In the genomic region with DNA sequence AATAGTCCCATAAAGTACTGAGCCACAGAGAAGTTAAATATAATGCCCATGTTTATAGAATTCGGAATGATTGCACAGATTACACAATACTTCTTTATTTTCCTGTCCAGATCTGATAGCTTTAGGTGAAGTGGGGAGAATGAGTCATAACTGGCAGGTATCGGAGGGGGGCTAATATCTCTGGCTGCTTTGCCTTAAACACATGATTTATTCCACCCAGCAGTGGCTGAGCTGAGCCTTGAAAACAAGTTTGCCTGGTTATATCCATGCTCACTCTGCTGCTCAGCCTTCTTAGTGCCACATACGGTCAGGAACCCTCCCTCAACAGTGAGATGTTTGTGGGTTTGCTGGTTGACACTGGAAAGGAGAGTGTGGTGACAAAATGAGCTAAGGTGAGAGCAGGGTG, we compare ENCODE assay signal across 20 cellular contexts.
DNase-seq lines count a peak whose midpoint lies in the region; ATAC-seq and TF ChIP-seq lines count a peak whose summit lies in the region.
"Had no signal": no experiment of that assay in that cellular context is flagged by ENCODE, and none has a peak within 500 bp of the region (broad histone marks: within the 10 kb centered on the region; RNA-seq: fewer than 3 reads in every experiment).

No MANE protein-coding gene starts in this region.

- DNase-seq in H4 (ENCODE audit: low spot score) (peak; percentile 61), RWPE1 (ENCODE audit: low spot score) (peak; percentile 83), foreskin keratinocyte (peak; percentile 59 to 76), GM03348 (ENCODE audit: low spot score) (no peak)
- no peak for DNase-seq in stimulated activated effector memory CD8-positive, alpha-beta T cell treated with anti-CD3 and anti-CD28 coated beads, Interleukin-12 subunit alpha, Interleukin-12 subunit beta, amount 100 ng/mL, for 72 hours (ENCODE audit: low spot score in 2 of 2)
- DNase-seq in central memory CD4-positive, alpha-beta T cell: no peak
- DNase-seq in effector memory CD4-positive, alpha-beta T cell: no peak
- DNase-seq: activated CD4-positive, alpha-beta T cell treated with anti-CD3 and anti-CD28 coated beads, Interleukin-2, amount 10 ng/mL, durations not matched to agents 24 days and 14 days; activated T-cell treated with anti-CD3 and anti-CD28 coated beads for 4 hours; DMS79 treated with DMSO at 0.1 percent for 48 hours; HCEC 1CT; mesenchymal stem cell; NCI-H1436 treated with DMSO at 0.1 percent for 48 hours; NCI-H526 treated with DMSO at 0.1 percent for 48 hours; stimulated activated CD4-positive, alpha-beta T cell treated with anti-CD3 and anti-CD28 coated beads, Interleukin-2, amount 100 ng/mL, for 48 hours had no signal

- H3K27me3 ChIP-seq in foreskin keratinocyte: no peaks in the 10 kb centered on the region
- H3K27me3 ChIP-seq in effector memory CD4-positive, alpha-beta T cell (replicated peaks; ENCODE audit: control insufficient read depth, insufficient read depth, low read length, poor library complexity, severe bottlenecking): no peaks in the 10 kb centered on the region
- H3K27me3 ChIP-seq: neural progenitor cell, upper lobe of left lung had no signal

- no peak overlapping the region for H3K4me3 Mint-ChIP-seq in stimulated activated effector memory CD8-positive, alpha-beta T cell treated with anti-CD3 and anti-CD28 coated beads, Interleukin-12 subunit alpha, Interleukin-12 subunit beta, amount 100 ng/mL, for 72 hours
- H3K4me3 Mint-ChIP-seq: activated CD4-positive, alpha-beta T cell treated with anti-CD3 and anti-CD28 coated beads, Interleukin-2, amount 10 ng/mL, durations not matched to agents 24 days and 14 days; activated naive CD8-positive, alpha-beta T cell; neural progenitor cell; T-helper 2 cell treated with Interferon-gamma antibody and Interleukin-4, amounts not matched to agents 5 μg/mL and 100 μg/mL, for 36 hours had no signal

- no peaks in the 10 kb centered on the region for H3K9me3 ChIP-seq in effector memory CD4-positive, alpha-beta T cell (ENCODE audit: control insufficient read depth, low read length)
- H3K9me3 ChIP-seq: upper lobe of left lung had no signal

- peaks cover 8% of the 10 kb centered on the region for H3K4me1 Mint-ChIP-seq in stimulated activated effector memory CD8-positive, alpha-beta T cell treated with anti-CD3 and anti-CD28 coated beads, Interleukin-12 subunit alpha, Interleukin-12 subunit beta, amount 100 ng/mL, for 72 hours
- H3K4me1 Mint-ChIP-seq: activated CD4-positive, alpha-beta T cell treated with anti-CD3 and anti-CD28 coated beads, Interleukin-2, amount 10 ng/mL, durations not matched to agents 24 days and 14 days had no signal

- no peaks in the 10 kb centered on the region for H3K36me3 Mint-ChIP-seq in stimulated activated effector memory CD8-positive, alpha-beta T cell treated with anti-CD3 and anti-CD28 coated beads, Interleukin-12 subunit alpha, Interleukin-12 subunit beta, amount 100 ng/mL, for 72 hours
- H3K36me3 Mint-ChIP-seq: neural progenitor cell had no signal

- H3K27ac ChIP-seq in RWPE1 (peak overlapping the region; percentile 55; the same call in 1 of the 2 replicates), foreskin keratinocyte (peak overlapping the region; percentile 55)
- H3K27ac ChIP-seq in effector memory CD4-positive, alpha-beta T cell (ENCODE audit: insufficient read depth, low read length, poor library complexity, severe bottlenecking): no peak overlapping the region
- H3K27ac ChIP-seq: KMS-11, neural progenitor cell had no signal

- no peak for TF ChIP-seq CTCF in RWPE1 (conservative IDR thresholded peaks at IDR 0.05; ENCODE audit: low read depth)
- TF ChIP-seq CTCF in foreskin keratinocyte (conservative IDR thresholded peaks at IDR 0.05): no peak

- POLR2A ChIA-PET in RWPE1 (lab: Yijun Ruan, JAX; ENCODE audit: low non-redundant PET): no interaction called here

- no peak overlapping the region for H3K4me3 ChIP-seq in effector memory CD4-positive, alpha-beta T cell (ENCODE audit: insufficient read depth, low read depth, low read length, poor library complexity, severe bottlenecking)
- H3K4me3 ChIP-seq: neural progenitor cell, upper lobe of left lung had no signal

- CTCF ChIA-PET in RWPE1 (lab: Yijun Ruan, JAX): interaction anchor here (2.1 kb wide), 1 partner anchor 37 kb away, joined by 12 read pairs; no protein-coding TSS in a partner anchor

- H3K9me3 Mint-ChIP-seq in stimulated activated effector memory CD8-positive, alpha-beta T cell treated with anti-CD3 and anti-CD28 coated beads, Interleukin-12 subunit alpha, Interleukin-12 subunit beta, amount 100 ng/mL, for 72 hours: no peaks in the 10 kb centered on the region
- H3K9me3 Mint-ChIP-seq: activated CD4-positive, alpha-beta T cell treated with anti-CD3 and anti-CD28 coated beads, Interleukin-2, amount 10 ng/mL, durations not matched to agents 24 days and 14 days; neural progenitor cell; T-helper 2 cell treated with Interferon-gamma antibody and Interleukin-4, amounts not matched to agents 5 μg/mL and 100 μg/mL, for 36 hours had no signal

- peaks cover 21% of the 10 kb centered on the region for H3K4me1 ChIP-seq in foreskin keratinocyte
- H3K4me1 ChIP-seq in effector memory CD4-positive, alpha-beta T cell (ENCODE audit: control insufficient read depth, insufficient read depth, low read length, poor library complexity, severe bottlenecking): no peaks in the 10 kb centered on the region
- H3K4me1 ChIP-seq: neural progenitor cell, upper lobe of left lung had no signal

- no peak overlapping the region for H3K27ac Mint-ChIP-seq in stimulated activated effector memory CD8-positive, alpha-beta T cell treated with anti-CD3 and anti-CD28 coated beads, Interleukin-12 subunit alpha, Interleukin-12 subunit beta, amount 100 ng/mL, for 72 hours
- H3K27ac Mint-ChIP-seq: activated CD4-positive, alpha-beta T cell treated with anti-CD3 and anti-CD28 coated beads, Interleukin-2, amount 10 ng/mL, durations not matched to agents 24 days and 14 days; activated naive CD8-positive, alpha-beta T cell; neural progenitor cell; T-helper 2 cell treated with Interferon-gamma antibody and Interleukin-4, amounts not matched to agents 5 μg/mL and 100 μg/mL, for 36 hours had no signal

- no peaks in the 10 kb centered on the region for H3K36me3 ChIP-seq in effector memory CD4-positive, alpha-beta T cell (ENCODE audit: control insufficient read depth, insufficient read depth, low read length)
- H3K36me3 ChIP-seq: neural progenitor cell, upper lobe of left lung had no signal

- ATAC-seq in foreskin keratinocyte: peak; percentile 90
- peak; percentile 55 for ATAC-seq in stimulated activated effector memory CD8-positive, alpha-beta T cell treated with anti-CD3 and anti-CD28 coated beads, Interleukin-12 subunit alpha, Interleukin-12 subunit beta, amount 100 ng/mL, for 72 hours

Comparison
In these comparisons a context has a peak if more than half of its experiments do, and no peak if none do; other contexts are left out.
1. DNase-seq: peak in H4 (single experiment), RWPE1 (single experiment) and foreskin keratinocyte (2 of 2); none in stimulated activated effector memory CD8-positive, alpha-beta T cell treated with anti-CD3 and anti-CD28 coated beads, Interleukin-12 subunit alpha, Interleukin-12 subunit beta, amount 100 ng/mL, for 72 hours (0 of 2), GM03348 (single experiment), central memory CD4-positive, alpha-beta T cell (single experiment) and effector memory CD4-positive, alpha-beta T cell (0 of 3).